ENCODE assay signal across 17 cellular contexts in the genomic region with DNA sequence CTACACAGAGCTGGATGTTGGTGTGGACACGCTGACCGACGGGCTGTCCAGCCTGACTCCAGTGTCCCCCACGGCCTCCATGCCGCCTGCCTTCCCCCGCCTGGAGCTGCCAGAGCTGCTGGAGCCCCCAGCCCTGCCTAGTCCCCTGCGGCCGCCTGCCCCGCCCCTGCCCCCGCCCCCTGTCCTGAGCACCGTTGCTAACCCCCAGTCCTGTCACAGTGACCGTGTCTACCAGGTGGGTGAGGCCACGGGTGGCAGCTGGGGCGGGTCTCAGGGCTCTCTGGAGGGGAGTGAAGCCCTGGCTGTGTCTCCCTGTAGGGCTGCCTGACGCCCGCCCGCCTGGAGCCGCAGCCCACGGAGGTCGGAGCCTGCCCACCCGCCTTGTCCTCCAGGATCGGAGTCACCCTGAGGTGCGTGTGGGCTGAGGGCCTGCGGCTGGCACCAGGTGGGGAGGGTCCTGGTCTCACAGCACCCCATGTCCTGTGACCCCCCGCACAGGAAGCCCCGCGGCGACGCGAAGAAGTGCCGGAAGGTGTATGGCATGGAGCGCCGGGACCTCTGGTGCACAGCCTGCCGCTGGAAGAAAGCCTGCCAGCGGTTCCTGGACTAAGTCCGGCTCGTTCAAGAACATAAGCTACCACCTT. TPM values are rescaled to one million over a fixed set of nuclear protein-coding genes. Genes with fewer than 3 reads are reported as not detected.
DNase-seq lines count a peak whose midpoint lies in the region; ATAC-seq and TF ChIP-seq lines count a peak whose summit lies in the region.
"Had no signal": no experiment of that assay in that cellular context is flagged by ENCODE, and none has a peak within 500 bp of the region (broad histone marks: within the 10 kb centered on the region; RNA-seq: fewer than 3 reads in every experiment).

No MANE protein-coding gene starts in this region.

- H3K4me2 ChIP-seq in mammary epithelial cell (ENCODE audit: insufficient read depth, low read depth, low read length), result no peak overlapping the region
- H3K4me2 ChIP-seq in hepatocyte, result no peak overlapping the region

- DNase-seq in breast epithelium (ENCODE audit: low spot score in 2 of 2), result no peak
- no peak for DNase-seq in mammary epithelial cell
- peak; percentile 10 for DNase-seq in hepatocyte (ENCODE audit: low spot score)
- peak in 1 of 2 donors; percentile 80 for DNase-seq in suprapubic skin (ENCODE audit: low spot score in 2 of 2)
- no peak for DNase-seq in hypothalamus (lab: John Stamatoyannopoulos, UW)
- DNase-seq: activated CD4-positive, alpha-beta T cell treated with anti-CD3 and anti-CD28 coated beads, Interleukin-2, amount 50 U/mL, for 4 hours; activated naive CD4-positive, alpha-beta T cell treated with anti-CD3 and anti-CD28 coated beads, Interleukin-2, amount 10 ng/mL, durations not matched to agents 7 days and 5 days; activated T-cell treated with anti-CD3 and anti-CD28 coated beads, Interleukin-2, amount 50 U/mL, for 24 hours; GDM1; Kasumi-1; NCI-H1092; NCI-H510A treated with DMSO at 0.1 percent for 48 hours; stimulated activated CD4-positive, alpha-beta T cell treated with anti-CD3 and anti-CD28 coated beads, Interleukin-12 subunit alpha, Interleukin-12 subunit beta, amount 100 ng/mL, for 4 hours; T-cell; testis had no signal

- peaks cover 11% of the 10 kb centered on the region for H3K79me2 ChIP-seq in mammary epithelial cell (ENCODE audit: insufficient read depth, low read length)
- peaks cover 6% of the 10 kb centered on the region for H3K79me2 ChIP-seq in hepatocyte

- in situ Hi-C loops in mammary epithelial cell (cut with MboI; ENCODE audit: low sequenced_read_pairs in 2 of 2), result no loop called here

- no TSS peak for BruUV-seq in mammary epithelial cell (replicated peaks; lab: Mats Ljungman, UMichigan)

- H3K4me3 ChIP-seq in breast epithelium, result no peak overlapping the region
- no peak overlapping the region for H3K4me3 ChIP-seq in mammary epithelial cell (replicated peaks in 1 of 3; ENCODE audit: insufficient read depth in 1 of 3, low read depth in 2 of 3, low read length in 3 of 3)
- H3K4me3 ChIP-seq in hepatocyte, result no peak overlapping the region
- peak overlapping the region; percentile 74 for H3K4me3 ChIP-seq in suprapubic skin
- H3K4me3 ChIP-seq: testis had no signal

- WGBS in mammary epithelial cell (ENCODE audit: low coverage, missing lambda C conversion rate), result 83% methylated on average over 2 of the region's 37 CpGs
- 94% methylated on average over 34 of the region's 37 CpGs for WGBS in hepatocyte (ENCODE audit: low lambda C conversion rate, missing lambda C conversion rate)
- WGBS in suprapubic skin, result 73% methylated on average over 2 of the region's 37 CpGs

- ATAC-seq in GM19324 (IDR thresholded peaks at IDR 0.05; ENCODE audit: low FRiP score, unreplicated experiment), result no peak
- ATAC-seq: natural killer cell treated with Interleukin-12 subunit alpha and Interleukin-12 subunit beta and Interleukin-15 and Interleukin-18, amount 100 ng/mL, for 72 hours; T-cell had no signal

- CTCF ChIA-PET in mammary epithelial cell (lab: Charles Lee; ENCODE audit: low non-redundant PET), result interaction anchor here (0.8 kb wide), 1 partner anchor 222 kb away, joined by 4 read pairs; no protein-coding TSS in a partner anchor

- dilution Hi-C loops in mammary epithelial cell (cut with HindIII; ENCODE audit: low sequenced_read_pairs), result loop anchor here (5.0 kb wide), 1 partner anchor 40 kb away; no protein-coding TSS in a partner anchor

- H3K9ac ChIP-seq in mammary epithelial cell (ENCODE audit: insufficient read depth, low read length), result no peak overlapping the region

- TF ChIP-seq EP300 in suprapubic skin (IDR thresholded peaks at IDR 0.05), result no peak

- no peaks in the 10 kb centered on the region for H3K9me3 ChIP-seq in breast epithelium
- no peaks in the 10 kb centered on the region for H3K9me3 ChIP-seq in mammary epithelial cell (replicated peaks; ENCODE audit: insufficient read depth, low read length)
- H3K9me3 ChIP-seq in hepatocyte (ENCODE audit: low read depth), result no peaks in the 10 kb centered on the region
- H3K9me3 ChIP-seq in suprapubic skin, result no peaks in the 10 kb centered on the region
- H3K9me3 ChIP-seq: testis had no signal

- peak overlapping the region; percentile 13 to 99 for H3K27ac ChIP-seq in breast epithelium
- no peak overlapping the region for H3K27ac ChIP-seq in mammary epithelial cell (ENCODE audit: insufficient read depth, low read depth, low read length)
- no peak overlapping the region for H3K27ac ChIP-seq in hepatocyte
- no peak overlapping the region for H3K27ac ChIP-seq in suprapubic skin

- H3K36me3 ChIP-seq in breast epithelium, result no peaks in the 10 kb centered on the region
- peaks cover 3% of the 10 kb centered on the region for H3K36me3 ChIP-seq in mammary epithelial cell (ENCODE audit: insufficient read depth, low read length)
- no peaks in the 10 kb centered on the region for H3K36me3 ChIP-seq in hepatocyte (replicated peaks; ENCODE audit: insufficient read depth, low read depth)
- peaks cover 21% of the 10 kb centered on the region for H3K36me3 ChIP-seq in suprapubic skin

- H2AFZ ChIP-seq in mammary epithelial cell (ENCODE audit: low read depth, low read length) (no peak overlapping the region), hepatocyte (no peak overlapping the region)

- H3K4me1 ChIP-seq in breast epithelium, result peaks cover 26 to 28% of the 10 kb centered on the region in 2 donors
- peaks cover 23% of the 10 kb centered on the region for H3K4me1 ChIP-seq in mammary epithelial cell (ENCODE audit: insufficient read depth, low read length)
- peaks cover 27% of the 10 kb centered on the region for H3K4me1 ChIP-seq in hepatocyte (ENCODE audit: insufficient read depth)
- H3K4me1 ChIP-seq in suprapubic skin, result peaks cover 39% of the 10 kb centered on the region

- TF ChIP-seq POLR2A in breast epithelium (IDR thresholded peaks at IDR 0.05) (no peak), suprapubic skin (IDR thresholded peaks at IDR 0.05) (no peak)

- no peak for TF ChIP-seq CTCF in breast epithelium (IDR thresholded peaks at IDR 0.05)
- TF ChIP-seq CTCF in mammary epithelial cell (conservative IDR thresholded peaks at IDR 0.05 in 1 of 2, IDR thresholded peaks at IDR 0.05 in 1 of 2; ENCODE audit: extremely low read depth in 1 of 2, insufficient read depth in 1 of 2, low read depth in 1 of 2, low read length in 2 of 2), result no peak
- TF ChIP-seq CTCF in hepatocyte (IDR thresholded peaks at IDR 0.05; ENCODE audit: poor library complexity), result no peak
- no peak for TF ChIP-seq CTCF in suprapubic skin (IDR thresholded peaks at IDR 0.05)

- intact Hi-C loops in breast epithelium (cut with DNase I; ENCODE audit: low total_unique reads) (no loop called here), mammary epithelial cell (cut with micrococcal nuclease) (no loop called here)

- H4K20me1 ChIP-seq in mammary epithelial cell (ENCODE audit: insufficient read depth, low read length) (no peaks in the 10 kb centered on the region), hepatocyte (ENCODE audit: insufficient read depth, poor library complexity, severe bottlenecking) (no peaks in the 10 kb centered on the region)

- H3K9me2 ChIP-seq in hepatocyte (replicated peaks; ENCODE audit: insufficient read depth), result no peaks in the 10 kb centered on the region

- no peaks in the 10 kb centered on the region for H3K27me3 ChIP-seq in breast epithelium
- H3K27me3 ChIP-seq in mammary epithelial cell (ENCODE audit: insufficient read depth, low read length), result no peaks in the 10 kb centered on the region
- H3K27me3 ChIP-seq in hepatocyte, result no peaks in the 10 kb centered on the region
- no peaks in the 10 kb centered on the region for H3K27me3 ChIP-seq in suprapubic skin
- H3K27me3 ChIP-seq: testis had no signal

RNA-seq across cellular contexts. Expression of a gene that starts 2.9 kb away (rescaled TPM):
- total RNA-seq in breast epithelium, result 10 to 100 TPM; 22.9 to 58.9 (median 36.9) TPM
- total RNA-seq in mammary epithelial cell, result 100 to 1,000 TPM in 1 of 2 donors, 10 to 100 TPM in 1; 35.8 to 101 TPM
- 35.8 TPM for polyA plus RNA-seq in mammary epithelial cell
- polyA minus RNA-seq in mammary epithelial cell, result 15.7 TPM
- 43.9 and 59.4 TPM in 2 replicates for total RNA-seq in hepatocyte
- 50.4 and 53.6 TPM in 2 replicates for polyA plus RNA-seq in hepatocyte
- 100 to 1,000 TPM in 3 of 4 donors, 10 to 100 TPM in 1; 96.9 to 118 (median 107) TPM for total RNA-seq in suprapubic skin

RNA-seq across cellular contexts. Expression of a gene that starts 6.0 kb away (rescaled TPM):
- 10 to 100 TPM in 2 of 3 donors, 1 to 10 TPM in 1; 7.0 to 16.7 (median 12.0) TPM for total RNA-seq in breast epithelium
- total RNA-seq in mammary epithelial cell, result 1 to 10 TPM; 2.7 to 8.1 TPM
- 2.0 TPM for polyA plus RNA-seq in mammary epithelial cell
- polyA minus RNA-seq in mammary epithelial cell, result not detected
- total RNA-seq in hepatocyte, result 6.6 and 11.7 TPM in 2 replicates
- 20.2 and 20.7 TPM in 2 replicates for polyA plus RNA-seq in hepatocyte
- 10 to 100 TPM; 12.2 to 36.5 (median 16.9) TPM for total RNA-seq in suprapubic skin

RNA-seq across cellular contexts. Expression of a gene that starts 34.7 kb away (rescaled TPM):
- 10 to 100 TPM; 17.6 to 26.9 (median 24.9) TPM for total RNA-seq in breast epithelium
- 10 to 100 TPM; 11.8 to 20.9 TPM for total RNA-seq in mammary epithelial cell
- 13.2 TPM for polyA plus RNA-seq in mammary epithelial cell
- 6.8 TPM for polyA minus RNA-seq in mammary epithelial cell
- total RNA-seq in hepatocyte, result 18.6 and 21.5 TPM in 2 replicates
- 41.7 and 48.7 TPM in 2 replicates for polyA plus RNA-seq in hepatocyte
- 10 to 100 TPM; 21.7 to 25.8 (median 23.3) TPM for total RNA-seq in suprapubic skin

RNA-seq across cellular contexts. Expression of a gene that starts 34.7 kb away (rescaled TPM):
- total RNA-seq in breast epithelium (10 to 100 TPM; 30.7 to 41.0 (median 32.3) TPM), mammary epithelial cell (10 to 100 TPM; 28.8 to 61.1 TPM), hepatocyte (24.0 and 31.5 TPM in 2 replicates), suprapubic skin (10 to 100 TPM; 22.1 to 31.9 (median 27.6) TPM)
- polyA plus RNA-seq in mammary epithelial cell (35.9 TPM), hepatocyte (38.0 and 50.0 TPM in 2 replicates)
- 31.2 TPM for polyA minus RNA-seq in mammary epithelial cell

RNA-seq across cellular contexts. Expression of a gene that starts 46.1 kb away (rescaled TPM):
- 10 to 100 TPM in 1 of 3 donors, 1 to 10 TPM in 2; 2.8 to 40.0 (median 7.4) TPM for total RNA-seq in breast epithelium
- 10 to 100 TPM in 1 of 2 donors, 1 to 10 TPM in 1; 8.3 to 76.5 TPM for total RNA-seq in mammary epithelial cell
- polyA plus RNA-seq in mammary epithelial cell, result 461 TPM
- polyA minus RNA-seq in mammary epithelial cell, result 35.7 TPM
- total RNA-seq in hepatocyte, result 0.97 and 3.3 TPM in 2 replicates
- polyA plus RNA-seq in hepatocyte, result 4.2 and 5.1 TPM in 2 replicates
- 10 to 100 TPM in 2 of 4 donors, 1 to 10 TPM in 2; 2.1 to 16.1 (median 11.1) TPM for total RNA-seq in suprapubic skin
- total RNA-seq: natural killer cell treated with Interleukin-12 subunit alpha and Interleukin-12 subunit beta and Interleukin-15 and Interleukin-18, amount 100 ng/mL, for 72 hours had no signal

Comparison
In these comparisons a context has a peak if more than half of its experiments do, and no peak if none do; other contexts are left out.
1. H3K27ac ChIP-seq: peak in breast epithelium (2 of 2); none in mammary epithelial cell (single experiment), hepatocyte (single experiment) and suprapubic skin (single experiment).